In genomic region chr16:25257956-25258855, GRCh38 we compare ENCODE assay signal across 1 cellular context.
TF ChIP-seq lines count a peak whose summit lies in the region.

No MANE protein-coding gene starts in this region.

TF ChIP-seq in GM12878, 131 proteins besides CTCF, POLR2A, EP300 and RAD21 (continued from another document and continues in another):
- TF ChIP-seq ZNF687 (IDR thresholded peaks at IDR 0.05): no peak; the same call in 1 of the 2 replicates
- TF ChIP-seq E4F1 (IDR thresholded peaks at IDR 0.05; ENCODE audit: borderline replicate concordance, partially characterized antibody): peak; percentile 33
- TF ChIP-seq REST (IDR thresholded peaks at IDR 0.05; ENCODE audit: low read depth, low read length): no peak
- peak; percentile 56; the same call in 1 of the 2 replicates for TF ChIP-seq ZNF207 (IDR thresholded peaks at IDR 0.05; ENCODE audit: borderline replicate concordance)
- no peak for TF ChIP-seq CEBPZ (IDR thresholded peaks at IDR 0.05; ENCODE audit: low read depth, low read length)
- TF ChIP-seq ZSCAN29 (IDR thresholded peaks at IDR 0.05): 0 out of 2 replicates have a peak, but pooled peaks have one; percentile 44
- TF ChIP-seq CUX1 (IDR thresholded peaks at IDR 0.05; ENCODE audit: insufficient replicate concordance, low read depth, low read length): no peak
- no peak for TF ChIP-seq ZBED1 (IDR thresholded peaks at IDR 0.05; ENCODE audit: borderline replicate concordance)
- TF ChIP-seq KDM1A (IDR thresholded peaks at IDR 0.05; ENCODE audit: borderline replicate concordance): no peak
- TF ChIP-seq HDAC2 (IDR thresholded peaks at IDR 0.05): no peak
- TF ChIP-seq NFXL1 (IDR thresholded peaks at IDR 0.05; ENCODE audit: borderline replicate concordance): no peak
- no peak for TF ChIP-seq ZBTB33 (IDR thresholded peaks at IDR 0.05)
- TF ChIP-seq TCF12 (IDR thresholded peaks at IDR 0.05; ENCODE audit: low read depth, low read length): no peak
- 0 out of 2 replicates have a peak, but pooled peaks have one; percentile 8 for TF ChIP-seq JUND (IDR thresholded peaks at IDR 0.05; ENCODE audit: low read depth, low read length)
- 0 out of 2 replicates have a peak, but pooled peaks have one; percentile 50 for TF ChIP-seq HCFC1 (IDR thresholded peaks at IDR 0.05; ENCODE audit: low read length)
- peak; percentile 78; the same call in 1 of the 2 replicates for TF ChIP-seq MTA3 (IDR thresholded peaks at IDR 0.05; ENCODE audit: borderline replicate concordance, low read length)
- TF ChIP-seq E2F4 (IDR thresholded peaks at IDR 0.05; ENCODE audit: low read depth, low read length): 0 out of 2 replicates have a peak, but pooled peaks have one; percentile 20
- TF ChIP-seq SUZ12 (IDR thresholded peaks at IDR 0.05; ENCODE audit: unreplicated experiment): no peak
- TF ChIP-seq ESRRA (IDR thresholded peaks at IDR 0.05; ENCODE audit: low read length): no peak
- no peak for TF ChIP-seq NR2C2 (IDR thresholded peaks at IDR 0.05; ENCODE audit: borderline replicate concordance, control insufficient read depth, insufficient read length, low read depth)
- TF ChIP-seq SIN3A (IDR thresholded peaks at IDR 0.05; ENCODE audit: low read depth, low read length): 0 out of 2 replicates have a peak, but pooled peaks have one; percentile 36
- TF ChIP-seq WRNIP1 (IDR thresholded peaks at IDR 0.05; ENCODE audit: borderline replicate concordance, low read depth, low read length): 0 out of 2 replicates have a peak, but pooled peaks have one; percentile 78
- TF ChIP-seq SMARCA5 (IDR thresholded peaks at IDR 0.05): peak; percentile 73; the same call in 1 of the 2 replicates
- peak; percentile 57; the same call in 1 of the 2 replicates for TF ChIP-seq IRF4 (IDR thresholded peaks at IDR 0.05; ENCODE audit: low read depth, low read length)
- TF ChIP-seq POLR2AphosphoS5 (IDR thresholded peaks at IDR 0.05; ENCODE audit: low read length): peak; percentile 81
- peak; percentile 43 for TF ChIP-seq KLF5 (IDR thresholded peaks at IDR 0.05; ENCODE audit: partially characterized antibody)
- TF ChIP-seq ETV6 (conservative IDR thresholded peaks at IDR 0.05 in 1 of 2, IDR thresholded peaks at IDR 0.05 in 1 of 2; ENCODE audit: borderline replicate concordance in 1 of 2, low read depth in 1 of 2): peak in 1 of 2 experiments; percentile 35; a peak in 1 of 4 replicates
- TF ChIP-seq GATAD2B (conservative IDR thresholded peaks at IDR 0.05; ENCODE audit: low read depth): peak; percentile 76
- TF ChIP-seq NRF1 (conservative IDR thresholded peaks at IDR 0.05; ENCODE audit: low read depth, low read length): no peak
- peak; percentile 95 for TF ChIP-seq RUNX3 (IDR thresholded peaks at IDR 0.05; ENCODE audit: low read length)
- TF ChIP-seq SUPT20H (IDR thresholded peaks at IDR 0.05; ENCODE audit: borderline replicate concordance, control insufficient read depth, low read depth, low read length): no peak
- no peak for TF ChIP-seq CBX3 (IDR thresholded peaks at IDR 0.05; ENCODE audit: borderline replicate concordance, low read depth)
- TF ChIP-seq ZNF274 (IDR thresholded peaks at IDR 0.05; ENCODE audit: insufficient read depth, insufficient read length): no peak
- peak; percentile 84 for TF ChIP-seq MEF2B (IDR thresholded peaks at IDR 0.05; ENCODE audit: partially characterized antibody, poor library complexity, severe bottlenecking)
- TF ChIP-seq RBBP5 (conservative IDR thresholded peaks at IDR 0.05): no peak
- TF ChIP-seq EGR1 (IDR thresholded peaks at IDR 0.05; ENCODE audit: borderline replicate concordance in 1 of 2, low read depth in 2 of 2, low read length in 2 of 2): peak in 1 of 2 experiments; percentile 83; a peak in 2 of 3 replicates
